Comparison of ENCODE assay signal across 18 cellular contexts in the genomic region with DNA sequence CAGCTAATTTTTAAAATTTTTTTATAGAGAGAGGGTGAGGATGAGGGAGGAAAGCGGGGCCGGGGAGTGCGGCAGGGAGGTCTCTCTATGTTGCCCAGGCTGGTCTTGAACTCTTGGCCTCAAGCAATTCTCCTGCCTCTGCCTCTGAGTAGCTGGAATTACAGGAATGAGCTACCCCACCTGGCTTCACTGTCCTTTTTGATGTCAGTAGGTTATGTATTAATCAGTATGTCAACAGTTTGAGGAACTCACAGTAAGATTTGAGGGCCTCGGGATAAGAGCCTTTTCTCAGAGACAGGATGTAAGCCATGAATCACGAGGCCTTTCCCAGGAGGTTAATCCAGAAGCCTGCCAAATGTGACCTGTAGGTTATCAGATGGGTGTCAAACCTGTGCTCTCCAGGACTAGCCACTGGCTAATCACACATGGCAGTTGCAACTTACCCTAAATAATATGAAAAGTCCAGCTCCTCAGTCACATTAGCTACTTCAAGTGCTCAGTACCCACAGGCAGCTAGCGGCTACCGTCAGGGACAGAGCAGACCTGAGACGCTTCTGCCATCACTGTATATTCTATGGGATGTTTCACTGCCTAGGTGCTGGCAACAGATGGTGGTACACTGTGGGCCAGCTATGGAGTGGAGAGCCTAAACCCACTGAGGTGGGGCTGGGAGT. TPM values are rescaled to one million over a fixed set of nuclear protein-coding genes. Genes with fewer than 3 reads are reported as not detected.
DNase-seq lines count a peak whose midpoint lies in the region; ATAC-seq, FAIRE-seq and TF ChIP-seq lines count a peak whose summit lies in the region.
"Had no signal": no experiment of that assay in that cellular context is flagged by ENCODE, and none has a peak within 500 bp of the region (broad histone marks: within the 10 kb centered on the region; RNA-seq: fewer than 3 reads in every experiment).

No MANE protein-coding gene starts in this region.

- ATAC-seq in PC-3 (peak; percentile 52), pancreas (peak in 3 of 4 donors; percentile 40 to 60 (median 55)), HG03108 (IDR thresholded peaks at IDR 0.05; ENCODE audit: unreplicated experiment) (no peak), HG03565 (IDR thresholded peaks at IDR 0.05; ENCODE audit: unreplicated experiment) (no peak), HG03457 (IDR thresholded peaks at IDR 0.05; ENCODE audit: unreplicated experiment) (no peak)

- no peak for FAIRE-seq in pancreas (lab: Jason Lieb, UNC)

- H3F3A ChIP-seq in PC-3 (ENCODE audit: low read length, unreplicated experiment) (no peaks in the 10 kb centered on the region), smooth muscle cell (ENCODE audit: low read depth) (no peaks in the 10 kb centered on the region)

- DNase-seq in Daoy (ENCODE audit: low read depth) (peak; percentile 20), PC-3 (peak; percentile 19), islet precursor cell (peak; percentile 51), pancreas (peak in 1 of 6 donors; percentile 21), smooth muscle cell (lab: John Stamatoyannopoulos, UW; ENCODE audit: unreplicated experiment) (no peak)
- DNase-seq: activated CD4-positive, alpha-beta T cell treated with anti-CD3 and anti-CD28 coated beads, Interleukin-2, amount 50 U/mL, for 4 hours; activated T-cell treated with anti-CD3 and anti-CD28 coated beads for 4 hours; DND-41; H9; NCI-H2081 treated with DMSO at 0.1 percent for 48 hours; NCI-H69; stimulated activated naive CD4-positive, alpha-beta T cell; transverse colon had no signal

- no peaks in the 10 kb centered on the region for H3K4me1 ChIP-seq in PC-3 (ENCODE audit: insufficient read depth, low read length)
- peaks cover 0 to 3% (median 0%) of the 10 kb centered on the region in 3 donors for H3K4me1 ChIP-seq in pancreas
- no peaks in the 10 kb centered on the region for H3K4me1 ChIP-seq in smooth muscle cell (ENCODE audit: low read depth)

- H3K27ac ChIP-seq in PC-3 (ENCODE audit: low read length) (no peak overlapping the region), pancreas (peak overlapping the region in 1 of 4 donors; percentile 27), smooth muscle cell (ENCODE audit: low read depth) (no peak overlapping the region)
- H3K27ac ChIP-seq: C4-2B, epithelial cell of prostate, transverse colon had no signal

- H4K20me1 ChIP-seq in PC-3 (ENCODE audit: low read length) (no peaks in the 10 kb centered on the region), smooth muscle cell (ENCODE audit: low read depth) (no peaks in the 10 kb centered on the region)

- H3K4me2 ChIP-seq in PC-3 (ENCODE audit: low read length) (no peak overlapping the region), smooth muscle cell (no peak overlapping the region)

- 62 to 63% methylated on average over 8 of the region's 8 CpGs for WGBS in pancreas, 2 donors
- WGBS in smooth muscle cell (ENCODE audit: low lambda C conversion rate): 88% methylated on average over 8 of the region's 8 CpGs

- H3K27me3 ChIP-seq in PC-3 (ENCODE audit: low read length) (peaks cover 17% of the 10 kb centered on the region), pancreas (no peaks in the 10 kb centered on the region), smooth muscle cell (ENCODE audit: low read depth) (peaks cover 6% of the 10 kb centered on the region)

- no peaks in the 10 kb centered on the region for H3K9me2 ChIP-seq in PC-3 (replicated peaks; ENCODE audit: low read length)

- no peaks in the 10 kb centered on the region for H3K9me3 ChIP-seq in PC-3 (ENCODE audit: low read length)
- H3K9me3 ChIP-seq in pancreas: no peaks in the 10 kb centered on the region
- H3K9me3 ChIP-seq in smooth muscle cell (replicated peaks; ENCODE audit: low read depth): no peaks in the 10 kb centered on the region
- H3K9me3 ChIP-seq: transverse colon had no signal

- no TSS peak for BruUV-seq in PC-3 (replicated peaks; lab: Mats Ljungman, UMichigan)

- H3K9ac ChIP-seq in PC-3 (ENCODE audit: low read length) (no peak overlapping the region), smooth muscle cell (ENCODE audit: low read depth) (no peak overlapping the region)

- H2AFZ ChIP-seq in PC-3 (ENCODE audit: low read length): no peak overlapping the region
- no peak overlapping the region for H2AFZ ChIP-seq in smooth muscle cell (ENCODE audit: low read depth)

- intact Hi-C loops in PC-3 (cut with micrococcal nuclease): no loop called here
- intact Hi-C loops in pancreas (cut with DNase I): no loop called here

- CTCF ChIA-PET in PC-3 (lab: Charles Lee): no interaction called here

- H3K4me3 ChIP-seq in PC-3 (ENCODE audit: low read length) (no peak overlapping the region), pancreas (no peak overlapping the region), smooth muscle cell (no peak overlapping the region)
- H3K4me3 ChIP-seq: transverse colon had no signal

- no peaks in the 10 kb centered on the region for H3K79me2 ChIP-seq in PC-3 (ENCODE audit: low read length)
- no peaks in the 10 kb centered on the region for H3K79me2 ChIP-seq in smooth muscle cell (ENCODE audit: low read depth)

- no peaks in the 10 kb centered on the region for H3K36me3 ChIP-seq in PC-3 (ENCODE audit: low read depth, low read length)
- H3K36me3 ChIP-seq in pancreas: no peaks in the 10 kb centered on the region
- no peaks in the 10 kb centered on the region for H3K36me3 ChIP-seq in smooth muscle cell (ENCODE audit: low read depth)
- H3K36me3 ChIP-seq: transverse colon had no signal

- TF ChIP-seq CTCF in PC-3 (conservative IDR thresholded peaks at IDR 0.05; ENCODE audit: low read depth, low read length) (no peak), pancreas (IDR thresholded peaks at IDR 0.05) (no peak), smooth muscle cell (IDR thresholded peaks at IDR 0.05; ENCODE audit: borderline replicate concordance, insufficient read depth, poor library complexity, severe bottlenecking) (no peak)

- POLR2A ChIA-PET in PC-3 (lab: Charles Lee; ENCODE audit: unreplicated experiment): no interaction called here

RNA-seq across cellular contexts. Expression of a gene that starts 33.1 kb away (rescaled TPM):
- total RNA-seq in Daoy (2014; rRNA removed; shearing (Covaris generic)): 0.17 TPM in 1 of 2 replicates, not detected in the other
- not detected in 2 replicates for total RNA-seq in PC-3 (2014; rRNA removed)
- under 1 TPM; under 0.01 to 0.09 (median 0.04) TPM for total RNA-seq in pancreas
- polyA plus RNA-seq in pancreas: under 1 TPM; 0.05 to 0.08 TPM
- 0.04 TPM in 1 of 2 replicates, not detected in the other for total RNA-seq in smooth muscle cell
- 0.13 and 0.25 TPM in 2 replicates for polyA plus RNA-seq in smooth muscle cell
- total RNA-seq: H9 had no signal

RNA-seq across cellular contexts. Expression of a gene that starts 46.0 kb away (rescaled TPM):
- total RNA-seq in Daoy (2014; rRNA removed; shearing (Covaris generic)): 65.1 and 67.3 TPM in 2 replicates
- 40.5 and 45.8 TPM in 2 replicates for total RNA-seq in PC-3 (2014; rRNA removed)
- total RNA-seq in pancreas: 10 to 100 TPM; 17.4 to 24.6 (median 19.7) TPM
- 10 to 100 TPM; 24.7 to 34.4 TPM for polyA plus RNA-seq in pancreas
- 45.8 and 66.3 TPM in 2 replicates for total RNA-seq in smooth muscle cell
- 39.8 and 43.9 TPM in 2 replicates for polyA plus RNA-seq in smooth muscle cell

Comparison
In these comparisons a context has a peak if more than half of its experiments do, and no peak if none do; other contexts are left out.
1. ATAC-seq: peak in PC-3 (single experiment) and pancreas (3 of 4); none in HG03108 (single experiment), HG03565 (single experiment) and HG03457 (single experiment).